Comparison of ENCODE assay signal across 14 cellular contexts in the genomic region with DNA sequence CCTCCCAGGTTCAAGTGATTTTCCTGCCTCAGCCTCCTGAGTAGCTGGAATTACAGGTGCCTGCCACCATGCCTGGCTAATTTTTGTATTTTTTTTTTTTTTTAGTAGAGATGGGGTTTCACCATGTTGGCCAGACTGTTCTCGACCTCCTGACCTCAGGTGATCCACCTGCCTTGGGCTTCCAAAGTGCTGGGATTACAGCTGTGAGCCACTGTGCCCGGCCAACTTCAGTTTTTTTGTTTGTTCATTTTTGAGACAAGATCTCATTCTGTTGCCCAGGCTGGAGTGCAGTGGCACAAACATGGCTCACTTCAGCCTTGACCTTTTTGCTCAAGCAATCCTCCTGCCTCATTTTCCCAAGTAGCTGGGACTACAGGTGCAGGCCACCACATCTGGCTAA. TPM values are rescaled to one million over a fixed set of nuclear protein-coding genes. Genes with fewer than 3 reads are reported as not detected.
"Had no signal": no experiment of that assay in that cellular context is flagged by ENCODE, and none has a peak within 500 bp of the region (broad histone marks: within the 10 kb centered on the region; RNA-seq: fewer than 3 reads in every experiment).

No MANE protein-coding gene starts in this region.

RNA-seq across cellular contexts. Expression of gene DPPA4, which starts 21.5 kb away (rescaled TPM):
- total RNA-seq: activated CD4-positive, alpha-beta memory T cell treated with anti-CD3 and anti-CD28 coated beads for 36 hours; activated CD4-positive, alpha-beta memory T cell treated with anti-CD3 and anti-CD28 coated beads, Interleukin-2, amount 10 ng/mL, durations not matched to agents 7 days and 5 days; activated CD4-positive, alpha-beta T cell treated with anti-CD3 and anti-CD28 coated beads, Interleukin-2, amount 10 ng/mL, durations not matched to agents 24 days and 14 days; activated CD4-positive, alpha-beta T cell treated with anti-CD3 and anti-CD28 coated beads, Interleukin-2, amount 10 ng/mL, durations not matched to agents 7 days and 5 days; activated CD8-positive, alpha-beta memory T cell treated with anti-CD3 and anti-CD28 coated beads, Interleukin-2, amount 10 ng/mL, durations not matched to agents 7 days and 5 days; activated CD8-positive, alpha-beta T cell treated with anti-CD3 and anti-CD28 coated beads, Interleukin-2, amount 10 ng/mL, durations not matched to agents 7 days and 5 days; T-helper 1 cell treated with Interleukin-12 subunit alpha and Interleukin-12 subunit beta and Interleukin-4 antibody, amounts not matched to agents 30 ng/mL and 1 ng/mL, for 36 hours; T-helper 2 cell treated with Interferon-gamma antibody and Interleukin-4, amounts not matched to agents 100 ng/mL and 5 ng/mL, for 36 hours had no signal

RNA-seq across cellular contexts. Expression of gene DPPA2, which starts 42.5 kb away (rescaled TPM):
- total RNA-seq: activated B cell treated with CpG ODN at 0.5 μM for 24 hours; activated CD4-positive, alpha-beta memory T cell treated with anti-CD3 and anti-CD28 coated beads for 36 hours; activated CD4-positive, alpha-beta memory T cell treated with anti-CD3 and anti-CD28 coated beads, Interleukin-2, amount 10 ng/mL, durations not matched to agents 7 days and 5 days; activated CD4-positive, alpha-beta T cell treated with anti-CD3 and anti-CD28 coated beads for 36 hours; activated CD4-positive, alpha-beta T cell treated with anti-CD3 and anti-CD28 coated beads, Interleukin-2, amount 10 ng/mL, durations not matched to agents 24 days and 14 days; activated CD4-positive, alpha-beta T cell treated with anti-CD3 and anti-CD28 coated beads, Interleukin-2, amount 10 ng/mL, durations not matched to agents 7 days and 5 days; activated CD8-positive, alpha-beta memory T cell treated with anti-CD3 and anti-CD28 coated beads for 36 hours; activated CD8-positive, alpha-beta memory T cell treated with anti-CD3 and anti-CD28 coated beads, Interleukin-2, amount 10 ng/mL, durations not matched to agents 7 days and 5 days; activated CD8-positive, alpha-beta T cell treated with anti-CD3 and anti-CD28 coated beads for 36 hours; activated CD8-positive, alpha-beta T cell treated with anti-CD3 and anti-CD28 coated beads, Interleukin-2, amount 10 ng/mL, durations not matched to agents 7 days and 5 days; T-cell; T-helper 1 cell treated with Interleukin-12 subunit alpha and Interleukin-12 subunit beta and Interleukin-4 antibody, amounts not matched to agents 30 ng/mL and 1 ng/mL, for 36 hours; T-helper 17 cell; T-helper 2 cell treated with Interferon-gamma antibody and Interleukin-4, amounts not matched to agents 100 ng/mL and 5 ng/mL, for 36 hours had no signal
